Comparison of ENCODE assay signal across 10 cellular contexts in genomic region chr1:226654508-226655124, GRCh38.
A peak's percentile ranks its signal among the peaks of the same experiment; 100 is the strongest.
DNase-seq lines count a peak whose midpoint lies in the region; FAIRE-seq and TF ChIP-seq lines count a peak whose summit lies in the region.
"Had no signal": no experiment of that assay in that cellular context is flagged by ENCODE, and none has a peak within 500 bp of the region (broad histone marks: within the 10 kb centered on the region; RNA-seq: fewer than 3 reads in every experiment).

No MANE protein-coding gene starts in this region.

- DNase-seq in A673 (ENCODE audit: low spot score) (no peak), GM18507 (ENCODE audit: extremely low spot score, insufficient read length, low read depth) (no peak), GM19240 (ENCODE audit: insufficient read length, low spot score) (no peak), NCI-H345 treated with DMSO at 0.1 percent for 48 hours (lab: John Stamatoyannopoulos, UW; ENCODE audit: unreplicated experiment) (no peak), nucleus accumbens (lab: John Stamatoyannopoulos, UW) (no peak), RPMI8226 (no peak)
- DNase-seq: activated CD8-positive, alpha-beta memory T cell treated with anti-CD3 and anti-CD28 coated beads, Interleukin-2, amount 50 U/mL, for 48 hours; OCI-M1 had no signal

- H3K4me3 Mint-ChIP-seq in activated naive CD8-positive, alpha-beta T cell = peak overlapping the region; percentile 80

- H3K27ac ChIP-seq in A673 (ENCODE audit: low read depth, low read length, poor library complexity, severe bottlenecking) (peak overlapping the region; percentile 4), mucosa of rectum (ENCODE audit: low read depth in 2 of 2, low read length in 2 of 2) (peak overlapping the region; percentile 51 to 74)

- intact Hi-C loops in A673 (cut with micrococcal nuclease; ENCODE audit: unreplicated experiment) = no loop called here

- H3K36me3 Mint-ChIP-seq in activated naive CD8-positive, alpha-beta T cell = no peaks in the 10 kb centered on the region

- H3K4me1 Mint-ChIP-seq in activated naive CD8-positive, alpha-beta T cell (ENCODE audit: low read depth) = peaks cover 8% of the 10 kb centered on the region

- H3K4me1 ChIP-seq in A673 (ENCODE audit: insufficient read depth, low read length, poor library complexity, severe bottlenecking) (peaks cover 33% of the 10 kb centered on the region), mucosa of rectum (ENCODE audit: control insufficient read depth in 2 of 2, insufficient read depth in 2 of 2, low read length in 2 of 2) (peaks cover 32 to 35% of the 10 kb centered on the region in 2 donors)

- H3K27ac Mint-ChIP-seq in activated naive CD8-positive, alpha-beta T cell = no peak overlapping the region

- BruUV-seq in A673 (replicated peaks; lab: Mats Ljungman, UMichigan) = no TSS peak

- H3K27me3 ChIP-seq in A673 (replicated peaks; ENCODE audit: insufficient read depth, low read depth, low read length, poor library complexity) (no peaks in the 10 kb centered on the region), mucosa of rectum (ENCODE audit: control insufficient read depth in 2 of 2, insufficient read depth in 2 of 2, low read length in 2 of 2) (no peaks in the 10 kb centered on the region)

- H3K9me3 ChIP-seq in A673 (ENCODE audit: low read depth, low read length, poor library complexity, severe bottlenecking) (no peaks in the 10 kb centered on the region), mucosa of rectum (ENCODE audit: control insufficient read depth in 2 of 2, low read length in 2 of 2) (no peaks in the 10 kb centered on the region)

- CTCF ChIA-PET in A673 (lab: Charles Lee) = no interaction called here

- H3K36me3 ChIP-seq in A673 (ENCODE audit: insufficient read depth, low read length, poor library complexity, severe bottlenecking) (no peaks in the 10 kb centered on the region), mucosa of rectum (ENCODE audit: control insufficient read depth in 2 of 2, insufficient read depth in 2 of 2, low read length in 2 of 2) (no peaks in the 10 kb centered on the region)

- TF ChIP-seq CTCF in A673 (conservative IDR thresholded peaks at IDR 0.05; ENCODE audit: low read depth, low read length) = no peak

- no peak overlapping the region for H3K4me3 ChIP-seq in A673 (ENCODE audit: low read depth, low read length, poor library complexity, severe bottlenecking)
- H3K4me3 ChIP-seq in mucosa of rectum (ENCODE audit: low read length in 2 of 2) = no peak overlapping the region

- peak; percentile 51 for FAIRE-seq in GM18507 (lab: Jason Lieb, UNC)

- no peak overlapping the region for H3K9ac ChIP-seq in mucosa of rectum (ENCODE audit: low read depth in 1 of 2, low read length in 2 of 2)

- H3K27me3 Mint-ChIP-seq in activated naive CD8-positive, alpha-beta T cell = no peaks in the 10 kb centered on the region

- no peaks in the 10 kb centered on the region for H3K9me3 Mint-ChIP-seq in activated naive CD8-positive, alpha-beta T cell (ENCODE audit: low read depth)

- POLR2A ChIA-PET in A673 (lab: Charles Lee; ENCODE audit: low non-redundant PET) = no interaction called here
